ENCODE assay signal across 15 cellular contexts in genomic region chr4:184848510-184848909, GRCh38. TPM values are rescaled to one million over a fixed set of nuclear protein-coding genes. Genes with fewer than 3 reads are reported as not detected.
DNase-seq lines count a peak whose midpoint lies in the region; ATAC-seq and TF ChIP-seq lines count a peak whose summit lies in the region.
"Had no signal": no experiment of that assay in that cellular context is flagged by ENCODE, and none has a peak within 500 bp of the region (broad histone marks: within the 10 kb centered on the region; RNA-seq: fewer than 3 reads in every experiment).

No MANE protein-coding gene starts in this region.

- ATAC-seq in HG03378 (IDR thresholded peaks at IDR 0.05; ENCODE audit: unreplicated experiment) (peak; percentile 44), HG03095 (IDR thresholded peaks at IDR 0.05; ENCODE audit: unreplicated experiment) (no peak)
- peak; percentile 65 for ATAC-seq in stimulated activated effector memory CD8-positive, alpha-beta T cell treated with anti-CD3 and anti-CD28 coated beads, Interleukin-12 subunit alpha, Interleukin-12 subunit beta, amount 100 ng/mL, for 72 hours
- ATAC-seq: effector memory CD8-positive, alpha-beta T cell had no signal

- POLR2A ChIA-PET in A673 (lab: Charles Lee; ENCODE audit: low non-redundant PET): no interaction called here

- peak overlapping the region; percentile 83 for H3K27ac Mint-ChIP-seq in activated T-cell treated with anti-CD3 and anti-CD28 coated beads, Interleukin-2, amount 50 U/mL, for 24 hours
- peak overlapping the region; percentile 58 for H3K27ac Mint-ChIP-seq in activated T-helper 1 cell treated with anti-CD3 and anti-CD28 coated beads, Interleukin-12 subunit alpha, Interleukin-12 subunit beta, Interleukin-2, Interleukin-4 antibody, amounts not matched to agents 30 ng/mL and 10 ng/mL and 1 ng/mL, durations not matched to agents 14 hours and 24 hours and 36 hours
- H3K27ac Mint-ChIP-seq in stimulated activated effector memory CD8-positive, alpha-beta T cell treated with anti-CD3 and anti-CD28 coated beads, Interleukin-12 subunit alpha, Interleukin-12 subunit beta, amount 100 ng/mL, for 72 hours: no peak overlapping the region
- H3K27ac Mint-ChIP-seq: activated naive CD8-positive, alpha-beta T cell; effector memory CD8-positive, alpha-beta T cell had no signal

- H3K27ac ChIP-seq in vagina (no peak overlapping the region), A673 (ENCODE audit: low read depth, low read length, poor library complexity, severe bottlenecking) (no peak overlapping the region)
- H3K27ac ChIP-seq: WERI-Rb-1 had no signal

- no peak for TF ChIP-seq POLR2A in vagina (IDR thresholded peaks at IDR 0.05)

- H3K4me1 ChIP-seq in vagina: peaks cover 8% of the 10 kb centered on the region
- H3K4me1 ChIP-seq in A673 (ENCODE audit: insufficient read depth, low read length, poor library complexity, severe bottlenecking): peaks cover 10% of the 10 kb centered on the region

- H3K36me3 Mint-ChIP-seq in activated T-cell treated with anti-CD3 and anti-CD28 coated beads, Interleukin-2, amount 50 U/mL, for 24 hours (ENCODE audit: low read depth): no peaks in the 10 kb centered on the region
- H3K36me3 Mint-ChIP-seq in activated T-helper 1 cell treated with anti-CD3 and anti-CD28 coated beads, Interleukin-12 subunit alpha, Interleukin-12 subunit beta, Interleukin-2, Interleukin-4 antibody, amounts not matched to agents 30 ng/mL and 10 ng/mL and 1 ng/mL, durations not matched to agents 14 hours and 24 hours and 36 hours (ENCODE audit: low read depth): peaks cover 4% of the 10 kb centered on the region
- H3K36me3 Mint-ChIP-seq in stimulated activated effector memory CD8-positive, alpha-beta T cell treated with anti-CD3 and anti-CD28 coated beads, Interleukin-12 subunit alpha, Interleukin-12 subunit beta, amount 100 ng/mL, for 72 hours: no peaks in the 10 kb centered on the region
- H3K36me3 Mint-ChIP-seq: activated naive CD8-positive, alpha-beta T cell had no signal

- peaks cover 29% of the 10 kb centered on the region for H3K4me1 Mint-ChIP-seq in activated T-cell treated with anti-CD3 and anti-CD28 coated beads, Interleukin-2, amount 50 U/mL, for 24 hours (ENCODE audit: low read depth)
- H3K4me1 Mint-ChIP-seq in activated T-helper 1 cell treated with anti-CD3 and anti-CD28 coated beads, Interleukin-12 subunit alpha, Interleukin-12 subunit beta, Interleukin-2, Interleukin-4 antibody, amounts not matched to agents 30 ng/mL and 10 ng/mL and 1 ng/mL, durations not matched to agents 14 hours and 24 hours and 36 hours (ENCODE audit: low read depth): peaks cover 8% of the 10 kb centered on the region
- H3K4me1 Mint-ChIP-seq in stimulated activated effector memory CD8-positive, alpha-beta T cell treated with anti-CD3 and anti-CD28 coated beads, Interleukin-12 subunit alpha, Interleukin-12 subunit beta, amount 100 ng/mL, for 72 hours: peaks cover 22% of the 10 kb centered on the region

- H3K4me3 ChIP-seq in vagina (no peak overlapping the region), A673 (ENCODE audit: low read depth, low read length, poor library complexity, severe bottlenecking) (no peak overlapping the region)

- CTCF ChIA-PET in A673 (lab: Charles Lee): no interaction called here

- DNase-seq in activated T-cell treated with anti-CD3 and anti-CD28 coated beads, Interleukin-2, amount 50 U/mL, for 24 hours: no peak
- no peak for DNase-seq in activated T-cell treated with anti-CD3 and anti-CD28 coated beads, Interleukin-2, amount 50 U/mL, for 48 hours
- DNase-seq in activated T-helper 1 cell treated with anti-CD3 and anti-CD28 coated beads, Interleukin-12 subunit alpha, Interleukin-12 subunit beta, Interleukin-2, Interleukin-4 antibody, amounts not matched to agents 30 ng/mL and 10 ng/mL and 1 ng/mL, durations not matched to agents 14 hours and 24 hours and 36 hours (ENCODE audit: low spot score): no peak
- no peak for DNase-seq in stimulated activated effector memory CD8-positive, alpha-beta T cell treated with anti-CD3 and anti-CD28 coated beads, Interleukin-12 subunit alpha, Interleukin-12 subunit beta, amount 100 ng/mL, for 72 hours (ENCODE audit: low spot score in 2 of 2)
- DNase-seq in vagina (ENCODE audit: extremely low spot score in 2 of 2) (no peak), A673 (ENCODE audit: low spot score) (no peak)
- DNase-seq: Caco-2; effector memory CD8-positive, alpha-beta T cell; NCI-H1092 treated with DMSO at 0.1 percent for 48 hours; NCI-H345; WERI-Rb-1 had no signal

- TF ChIP-seq CTCF in vagina (IDR thresholded peaks at IDR 0.05) (no peak), A673 (conservative IDR thresholded peaks at IDR 0.05; ENCODE audit: low read depth, low read length) (no peak)

- intact Hi-C loops in activated T-helper 1 cell treated with anti-CD3 and anti-CD28 coated beads, Interleukin-12 subunit alpha, Interleukin-12 subunit beta, Interleukin-2, Interleukin-4 antibody, amounts not matched to agents 30 ng/mL and 10 ng/mL and 1 ng/mL, durations not matched to agents 14 hours and 24 hours and 36 hours (cut with micrococcal nuclease): loop anchor here (2.0 to 10.0 kb wide), 4 partner anchors 56 to 496 kb away; no protein-coding TSS in a partner anchor
- intact Hi-C loops in vagina (cut with DNase I) (no loop called here), A673 (cut with micrococcal nuclease; ENCODE audit: unreplicated experiment) (no loop called here)

- H3K27me3 Mint-ChIP-seq in activated T-cell treated with anti-CD3 and anti-CD28 coated beads, Interleukin-2, amount 50 U/mL, for 24 hours: peaks cover 21% of the 10 kb centered on the region
- no peaks in the 10 kb centered on the region for H3K27me3 Mint-ChIP-seq in activated T-helper 1 cell treated with anti-CD3 and anti-CD28 coated beads, Interleukin-12 subunit alpha, Interleukin-12 subunit beta, Interleukin-2, Interleukin-4 antibody, amounts not matched to agents 30 ng/mL and 10 ng/mL and 1 ng/mL, durations not matched to agents 14 hours and 24 hours and 36 hours (ENCODE audit: insufficient read depth)
- H3K27me3 Mint-ChIP-seq: activated naive CD8-positive, alpha-beta T cell had no signal

- H3K36me3 ChIP-seq in vagina: no peaks in the 10 kb centered on the region
- no peaks in the 10 kb centered on the region for H3K36me3 ChIP-seq in A673 (ENCODE audit: insufficient read depth, low read length, poor library complexity, severe bottlenecking)
- H3K36me3 ChIP-seq: WERI-Rb-1 had no signal

- BruUV-seq in A673 (replicated peaks; lab: Mats Ljungman, UMichigan): no TSS peak

- H3K9me3 ChIP-seq in vagina (no peaks in the 10 kb centered on the region), A673 (ENCODE audit: low read depth, low read length, poor library complexity, severe bottlenecking) (no peaks in the 10 kb centered on the region)
- H3K9me3 ChIP-seq: Caco-2 had no signal

- H3K27me3 ChIP-seq in vagina (no peaks in the 10 kb centered on the region), A673 (replicated peaks; ENCODE audit: insufficient read depth, low read depth, low read length, poor library complexity) (no peaks in the 10 kb centered on the region)

- H3K9me3 Mint-ChIP-seq in activated T-cell treated with anti-CD3 and anti-CD28 coated beads, Interleukin-2, amount 50 U/mL, for 24 hours: no peaks in the 10 kb centered on the region
- no peaks in the 10 kb centered on the region for H3K9me3 Mint-ChIP-seq in activated T-helper 1 cell treated with anti-CD3 and anti-CD28 coated beads, Interleukin-12 subunit alpha, Interleukin-12 subunit beta, Interleukin-2, Interleukin-4 antibody, amounts not matched to agents 30 ng/mL and 10 ng/mL and 1 ng/mL, durations not matched to agents 14 hours and 24 hours and 36 hours
- no peaks in the 10 kb centered on the region for H3K9me3 Mint-ChIP-seq in stimulated activated effector memory CD8-positive, alpha-beta T cell treated with anti-CD3 and anti-CD28 coated beads, Interleukin-12 subunit alpha, Interleukin-12 subunit beta, amount 100 ng/mL, for 72 hours
- H3K9me3 Mint-ChIP-seq: effector memory CD8-positive, alpha-beta T cell; stimulated activated naive CD8-positive, alpha-beta T cell treated with anti-CD3 and anti-CD28 coated beads, Interleukin-15, Interleukin-2, amounts not matched to agents 100 ng/mL and 50 ng/mL, for 24 hours had no signal

- H3K4me3 Mint-ChIP-seq in activated T-cell treated with anti-CD3 and anti-CD28 coated beads, Interleukin-2, amount 50 U/mL, for 24 hours: no peak overlapping the region
- H3K4me3 Mint-ChIP-seq in activated T-helper 1 cell treated with anti-CD3 and anti-CD28 coated beads, Interleukin-12 subunit alpha, Interleukin-12 subunit beta, Interleukin-2, Interleukin-4 antibody, amounts not matched to agents 30 ng/mL and 10 ng/mL and 1 ng/mL, durations not matched to agents 14 hours and 24 hours and 36 hours: peak overlapping the region; percentile 30
- peak overlapping the region; percentile 22 for H3K4me3 Mint-ChIP-seq in stimulated activated effector memory CD8-positive, alpha-beta T cell treated with anti-CD3 and anti-CD28 coated beads, Interleukin-12 subunit alpha, Interleukin-12 subunit beta, amount 100 ng/mL, for 72 hours
- H3K4me3 Mint-ChIP-seq: activated naive CD8-positive, alpha-beta T cell; effector memory CD8-positive, alpha-beta T cell; stimulated activated naive CD8-positive, alpha-beta T cell treated with anti-CD3 and anti-CD28 coated beads, Interleukin-15, Interleukin-2, amounts not matched to agents 100 ng/mL and 50 ng/mL, for 24 hours had no signal

RNA-seq across cellular contexts. Expression of gene ACSL1, which starts 22.7 kb away (rescaled TPM):
- 56.7 and 61.8 TPM in 2 replicates for total RNA-seq in activated T-helper 1 cell treated with anti-CD3 and anti-CD28 coated beads, Interleukin-12 subunit alpha, Interleukin-12 subunit beta, Interleukin-2, Interleukin-4 antibody, amounts not matched to agents 30 ng/mL and 10 ng/mL and 1 ng/mL, durations not matched to agents 14 hours and 24 hours and 36 hours
- total RNA-seq in vagina (106 TPM), A673 (2021) (4.8 and 5.2 TPM in 2 replicates)
